In genomic region chr10:44975487-44976331, GRCh38 we compare ENCODE assay signal across 8 cellular contexts. TPM values are rescaled to one million over a fixed set of nuclear protein-coding genes. Genes with fewer than 3 reads are reported as not detected.
A peak's percentile ranks its signal among the peaks of the same experiment; 100 is the strongest.
DNase-seq lines count a peak whose midpoint lies in the region; ATAC-seq and TF ChIP-seq lines count a peak whose summit lies in the region.

No MANE protein-coding gene starts in this region.

- peaks cover 91% of the 10 kb centered on the region for H3K4me1 ChIP-seq in left ventricle myocardium inferior

- intact Hi-C loops in left ventricle myocardium inferior (cut with micrococcal nuclease), result loop anchor here (5.0 kb wide), 1 partner anchor 43 kb away; no protein-coding TSS in a partner anchor

- H3K27ac ChIP-seq in left ventricle myocardium inferior (replicated peaks) (peak overlapping the region; percentile 96), skin epidermis (peak overlapping the region in 16 of 21 experiments; percentile 64 to 89 (median 78))

- H3K27me3 ChIP-seq in left ventricle myocardium inferior (ENCODE audit: low read depth), result no peaks in the 10 kb centered on the region

- ATAC-seq in HG02610 (IDR thresholded peaks at IDR 0.05; ENCODE audit: unreplicated experiment), result no peak

- H3K4me3 ChIP-seq in left ventricle myocardium inferior, result peak overlapping the region; percentile 90
- peak overlapping the region in 2 of 7 experiments; percentile 9 to 40 for H3K4me3 ChIP-seq in skin epidermis

- H3K36me3 ChIP-seq in left ventricle myocardium inferior, result peaks cover 55% of the 10 kb centered on the region

- peak; percentile 9 for DNase-seq in DMS79 treated with DMSO at 0.1 percent for 48 hours (lab: John Stamatoyannopoulos, UW)
- no peak for DNase-seq in DMS79 (lab: John Stamatoyannopoulos, UW)
- peak; percentile 83 for DNase-seq in RPMI8226
- DNase-seq in left ventricle myocardium inferior, result no peak
- no peak for DNase-seq in NCI-H187 (lab: John Stamatoyannopoulos, UW)
- no peak for DNase-seq in GM03348 (ENCODE audit: low spot score)

- H3K9me3 ChIP-seq in left ventricle myocardium inferior (replicated peaks), result no peaks in the 10 kb centered on the region

- TF ChIP-seq CTCF in left ventricle myocardium inferior (IDR thresholded peaks at IDR 0.05; ENCODE audit: borderline replicate concordance), result no peak

RNA-seq across cellular contexts. Expression of gene DEPP1, which starts 2.9 kb away (rescaled TPM):
- total RNA-seq in left ventricle myocardium inferior, result 27.5 TPM

RNA-seq across cellular contexts. Expression of gene RASSF4, which starts 16.1 kb away (rescaled TPM):
- 103 TPM for total RNA-seq in left ventricle myocardium inferior

RNA-seq across cellular contexts. Expression of gene ZNF22, which starts 25.0 kb away (rescaled TPM):
- 14.2 TPM for total RNA-seq in left ventricle myocardium inferior

Comparison
In these comparisons a context has a peak if more than half of its experiments do, and no peak if none do; other contexts are left out.
1. DNase-seq: peak in DMS79 treated with DMSO at 0.1 percent for 48 hours (single experiment) and RPMI8226 (single experiment); none in DMS79 (single experiment), left ventricle myocardium inferior (single experiment), NCI-H187 (0 of 2) and GM03348 (single experiment).